In genomic region chr2:233036162-233036838, GRCh38 we compare ENCODE assay signal across 19 cellular contexts. TPM values are rescaled to one million over a fixed set of nuclear protein-coding genes. Genes with fewer than 3 reads are reported as not detected.
DNase-seq lines count a peak whose midpoint lies in the region; ATAC-seq and TF ChIP-seq lines count a peak whose summit lies in the region.
"Had no signal": no experiment of that assay in that cellular context is flagged by ENCODE, and none has a peak within 500 bp of the region (broad histone marks: within the 10 kb centered on the region; RNA-seq: fewer than 3 reads in every experiment).

No MANE protein-coding gene starts in this region.

- H2BK15ac ChIP-seq in mesenchymal stem cell (ENCODE audit: low read depth, poor library complexity, severe bottlenecking): no peak overlapping the region

- H3K4me1 ChIP-seq in PC-3 (ENCODE audit: insufficient read depth, low read length) (peaks cover 55% of the 10 kb centered on the region), mesenchymal stem cell (ENCODE audit: control insufficient read depth, insufficient read depth, low read depth, low read length) (no peaks in the 10 kb centered on the region), spleen (no peaks in the 10 kb centered on the region)

- H4K91ac ChIP-seq in mesenchymal stem cell (ENCODE audit: low read length): peak overlapping the region; percentile 10

- H3K4me3 ChIP-seq in PC-3 (ENCODE audit: low read length): no peak overlapping the region
- no peak overlapping the region for H3K4me3 ChIP-seq in mesenchymal stem cell (ENCODE audit: insufficient read depth in 1 of 2, low read depth in 1 of 2, low read length in 2 of 2)
- no peak overlapping the region for H3K4me3 ChIP-seq in spleen

- POLR2A ChIA-PET in PC-3 (lab: Charles Lee; ENCODE audit: unreplicated experiment): no interaction called here

- H3K14ac ChIP-seq in mesenchymal stem cell (ENCODE audit: low read length in 2 of 2): peak overlapping the region in 1 of 2 experiments; percentile 1

- no peaks in the 10 kb centered on the region for H3K9me2 ChIP-seq in PC-3 (replicated peaks; ENCODE audit: low read length)

- WGBS in mesenchymal stem cell: 92% methylated on average over 12 of the region's 12 CpGs
- 88 to 97% (median 92%) methylated on average over 12 of the region's 12 CpGs for WGBS in spleen, 5 donors

- no peak overlapping the region for H2BK5ac ChIP-seq in mesenchymal stem cell (ENCODE audit: low read depth, low read length, poor library complexity, severe bottlenecking)

- H4K8ac ChIP-seq in mesenchymal stem cell (ENCODE audit: low read length): no peak overlapping the region

- H3K27me3 ChIP-seq in PC-3 (ENCODE audit: low read length) (no peaks in the 10 kb centered on the region), mesenchymal stem cell (ENCODE audit: control insufficient read depth in 1 of 2, insufficient read depth in 1 of 2, low read length in 2 of 2) (peaks cover 0 to 5% of the 10 kb centered on the region in 2 experiments), spleen (replicated peaks in 1 of 7) (no peaks in the 10 kb centered on the region)

- no TSS peak for BruUV-seq in PC-3 (replicated peaks; lab: Mats Ljungman, UMichigan)

- peak overlapping the region; percentile 71 for H3K27ac ChIP-seq in PC-3 (ENCODE audit: low read length)
- H3K27ac ChIP-seq in mesenchymal stem cell (ENCODE audit: low read length, poor library complexity, severe bottlenecking): no peak overlapping the region
- no peak overlapping the region for H3K27ac ChIP-seq in spleen

- H2BK12ac ChIP-seq in mesenchymal stem cell (ENCODE audit: low read length in 2 of 2): no peak overlapping the region

- H3K18ac ChIP-seq in mesenchymal stem cell (ENCODE audit: low read depth in 1 of 2, low read length in 2 of 2): no peak overlapping the region

- H3K9ac ChIP-seq in PC-3 (ENCODE audit: low read length) (peak overlapping the region; percentile 17; the same call in 1 of the 2 replicates), mesenchymal stem cell (ENCODE audit: low read length) (no peak overlapping the region)

- no peak overlapping the region for H2AFZ ChIP-seq in PC-3 (ENCODE audit: low read length)
- no peak overlapping the region for H2AFZ ChIP-seq in mesenchymal stem cell (ENCODE audit: low read depth, low read length)

- ATAC-seq in PC-3: no peak
- ATAC-seq in GM21723 (IDR thresholded peaks at IDR 0.05; ENCODE audit: unreplicated experiment): no peak
- ATAC-seq: SK-N-SH treated with all-trans-retinoic acid at 6 μM for 48 hours, T-cell had no signal

- no peak overlapping the region for H3K23ac ChIP-seq in mesenchymal stem cell (ENCODE audit: low read length in 2 of 2)

- CTCF ChIA-PET in PC-3 (lab: Charles Lee): no interaction called here

- H3K4ac ChIP-seq in mesenchymal stem cell (ENCODE audit: low read depth in 1 of 2, low read length in 2 of 2): no peak overlapping the region

- no peaks in the 10 kb centered on the region for H3K9me3 ChIP-seq in PC-3 (ENCODE audit: low read length)
- H3K9me3 ChIP-seq in mesenchymal stem cell (ENCODE audit: control insufficient read depth, low read length): peaks cover 3% of the 10 kb centered on the region
- no peaks in the 10 kb centered on the region for H3K9me3 ChIP-seq in spleen

- no peak overlapping the region for H2BK120ac ChIP-seq in mesenchymal stem cell (ENCODE audit: low read depth, low read length)

- peaks cover 5% of the 10 kb centered on the region for H3F3A ChIP-seq in PC-3 (ENCODE audit: low read length, unreplicated experiment)

- intact Hi-C loops in PC-3 (cut with micrococcal nuclease): no loop called here
- intact Hi-C loops in spleen (cut with DNase I; ENCODE audit: low total_unique reads): no loop called here

- H3K79me1 ChIP-seq in mesenchymal stem cell (replicated peaks; ENCODE audit: low read length, poor library complexity, severe bottlenecking): no peaks in the 10 kb centered on the region

- TF ChIP-seq POLR2A in spleen (IDR thresholded peaks at IDR 0.05): no peak

- no peak for TF ChIP-seq CTCF in PC-3 (conservative IDR thresholded peaks at IDR 0.05; ENCODE audit: low read depth, low read length)
- TF ChIP-seq CTCF in spleen (IDR thresholded peaks at IDR 0.05 in 8 of 11, conservative IDR thresholded peaks at IDR 0.05 in 3 of 11): no peak

- H3K4me2 ChIP-seq in PC-3 (ENCODE audit: low read length) (no peak overlapping the region; the same call in 1 of the 2 replicates), mesenchymal stem cell (ENCODE audit: low read length, poor library complexity, severe bottlenecking) (no peak overlapping the region)

- no peak overlapping the region for H2AK5ac ChIP-seq in mesenchymal stem cell (ENCODE audit: low read length, severe bottlenecking)

- H3K36me3 ChIP-seq in PC-3 (ENCODE audit: low read depth, low read length): no peaks in the 10 kb centered on the region
- H3K36me3 ChIP-seq in mesenchymal stem cell (ENCODE audit: control insufficient read depth in 1 of 2, insufficient read depth in 2 of 2, low read depth in 1 of 2, low read length in 2 of 2): no peaks in the 10 kb centered on the region
- no peaks in the 10 kb centered on the region for H3K36me3 ChIP-seq in spleen

- peaks cover 25% of the 10 kb centered on the region for H3K79me2 ChIP-seq in PC-3 (ENCODE audit: low read length)

- DNase-seq in PC-3 (no peak), mesenchymal stem cell (no peak), spleen (peak; percentile 28), NCI-H1436 (lab: John Stamatoyannopoulos, UW) (no peak)
- DNase-seq: ACHN; C1 segment of cervical spinal cord; CD8-positive, alpha-beta memory T cell; DMS79 treated with DMSO at 0.1 percent for 48 hours; KBM-7; NCI-H1105; NCI-H1694; NCI-H2107; NCI-H510A; NCI-H748 treated with DMSO at 0.1 percent for 48 hours; RPMI8226; SIG-M5; T-cell had no signal

- no peaks in the 10 kb centered on the region for H4K20me1 ChIP-seq in PC-3 (ENCODE audit: low read length)

RNA-seq across cellular contexts. Expression of gene NEU2, which starts 3.8 kb away (rescaled TPM):
- 4.0 and 4.5 TPM in 2 replicates for total RNA-seq in PC-3 (2014; rRNA removed)
- polyA plus RNA-seq in mesenchymal stem cell (2013, experiment 1 of 2): not detected
- polyA plus RNA-seq in mesenchymal stem cell (2013, experiment 2 of 2): not detected
- total RNA-seq in spleen: not detected
- not detected for polyA plus RNA-seq in spleen
- total RNA-seq: CD8-positive, alpha-beta memory T cell; T-cell had no signal
- polyA plus RNA-seq: CD8-positive, alpha-beta memory T cell had no signal

RNA-seq across cellular contexts. Expression of gene NGEF, which starts 23.2 kb away (rescaled TPM):
- total RNA-seq in PC-3 (2014; rRNA removed) (71.3 and 80.2 TPM in 2 replicates), spleen (under 1 TPM in 3 of 7 donors, not detected in 4; 0.23 to 0.79 (median 0.43) TPM)
- polyA plus RNA-seq in mesenchymal stem cell (2013, experiment 1 of 2): 0.15 TPM
- 0.15 TPM for polyA plus RNA-seq in mesenchymal stem cell (2013, experiment 2 of 2)
- under 1 TPM in 2 of 3 donors, not detected in 1; 0.26 to 0.45 TPM for polyA plus RNA-seq in spleen
- polyA plus RNA-seq: CD8-positive, alpha-beta memory T cell had no signal

RNA-seq across cellular contexts. Expression of gene INPP5D, which starts 23.8 kb away (rescaled TPM):
- 0.26 and 1.9 TPM in 2 replicates for total RNA-seq in PC-3 (2014; rRNA removed)
- polyA plus RNA-seq in mesenchymal stem cell (2013, experiment 1 of 2): 0.08 TPM
- 0.15 TPM for polyA plus RNA-seq in mesenchymal stem cell (2013, experiment 2 of 2)
- 100 to 1,000 TPM; 172 to 246 (median 186) TPM for total RNA-seq in spleen
- polyA plus RNA-seq in spleen: 10 to 100 TPM; 71.1 to 97.8 (median 97.4) TPM

Comparison
In these comparisons a context has a peak if more than half of its experiments do, and no peak if none do; other contexts are left out.
1. RNA of gene NGEF, which starts 23.2 kb away (total RNA-seq): 71.3 to 80.2 TPM in PC-3; 0.23 to 0.79 TPM in spleen; every median in the first group is over 10 times any median in the second.
2. RNA of gene INPP5D, which starts 23.8 kb away (total RNA-seq): 172 to 246 TPM in spleen; 0.26 to 1.9 TPM in PC-3; every median in the first group is over 10 times any median in the second.